ENCODE assay signal across 8 cellular contexts in genomic region chr3:100002599-100003350, GRCh38.
DNase-seq lines count a peak whose midpoint lies in the region; ATAC-seq and TF ChIP-seq lines count a peak whose summit lies in the region.

No MANE protein-coding gene starts in this region.

- no peak overlapping the region for H3K27ac ChIP-seq in liver (ENCODE audit: low read depth in 1 of 2, low read length in 2 of 2)
- no peak overlapping the region for H3K27ac ChIP-seq in naive thymus-derived CD4-positive, alpha-beta T cell (ENCODE audit: low read depth, low read length)

- peaks cover 0 to 6% (median 0%) of the 10 kb centered on the region in 11 donors for H3K9me3 Mint-ChIP-seq in naive thymus-derived CD4-positive, alpha-beta T cell

- intact Hi-C loops in naive thymus-derived CD4-positive, alpha-beta T cell (cut with micrococcal nuclease), result no loop called here

- H3K4me1 Mint-ChIP-seq in naive thymus-derived CD4-positive, alpha-beta T cell, result peaks cover 0 to 17% (median 4%) of the 10 kb centered on the region in 7 donors

- H3K4me3 Mint-ChIP-seq in naive thymus-derived CD4-positive, alpha-beta T cell, result no peak overlapping the region

- CTCF ChIA-PET in naive thymus-derived CD4-positive, alpha-beta T cell (lab: Charles Lee), result no interaction called here

- no peaks in the 10 kb centered on the region for H3K27me3 ChIP-seq in liver (ENCODE audit: control insufficient read depth in 4 of 4, insufficient read depth in 4 of 4, low read length in 3 of 4)
- no peaks in the 10 kb centered on the region for H3K27me3 ChIP-seq in naive thymus-derived CD4-positive, alpha-beta T cell (ENCODE audit: control insufficient read depth in 2 of 2, insufficient read depth in 2 of 2, low read length in 2 of 2)

- DNase-seq in AG08395 (ENCODE audit: low spot score) (peak; percentile 70), HS-27A (ENCODE audit: low read depth) (peak; percentile 50), astrocyte of the spinal cord (ENCODE audit: low read depth, low spot score) (peak; percentile 91), anterior cingulate cortex (lab: John Stamatoyannopoulos, UW) (no peak), NCI-H187 treated with DMSO at 0.1 percent for 48 hours (lab: John Stamatoyannopoulos, UW) (no peak)
- DNase-seq in naive thymus-derived CD4-positive, alpha-beta T cell, result no peak

- POLR2A ChIA-PET in naive thymus-derived CD4-positive, alpha-beta T cell (lab: Charles Lee), result no interaction called here

- no peak for TF ChIP-seq CTCF in astrocyte of the spinal cord (IDR thresholded peaks at IDR 0.05; ENCODE audit: low read depth, low read length)
- no peak for TF ChIP-seq CTCF in liver (IDR thresholded peaks at IDR 0.05; ENCODE audit: low read depth, low read length, missing input control)

- H3K9ac ChIP-seq in liver (ENCODE audit: low read depth in 1 of 2, low read length in 2 of 2), result no peak overlapping the region

- H3K36me3 ChIP-seq in liver (ENCODE audit: control insufficient read depth in 4 of 4, insufficient read depth in 3 of 4, low read depth in 1 of 4, low read length in 3 of 4), result no peaks in the 10 kb centered on the region
- H3K36me3 ChIP-seq in naive thymus-derived CD4-positive, alpha-beta T cell (ENCODE audit: control insufficient read depth in 2 of 3, insufficient read depth in 3 of 3, low read length in 3 of 3), result no peaks in the 10 kb centered on the region

- WGBS in liver, result 68% methylated on average over 4 of the region's 4 CpGs

- H3K4me1 ChIP-seq in liver (ENCODE audit: control insufficient read depth in 4 of 4, insufficient read depth in 4 of 4, low read length in 3 of 4), result no peaks in the 10 kb centered on the region
- no peaks in the 10 kb centered on the region for H3K4me1 ChIP-seq in naive thymus-derived CD4-positive, alpha-beta T cell (ENCODE audit: control insufficient read depth in 2 of 2, insufficient read depth in 2 of 2, low read length in 2 of 2)

- H3K4me3 ChIP-seq in astrocyte of the spinal cord (ENCODE audit: low read depth, low read length) (no peak overlapping the region), liver (ENCODE audit: low read depth in 1 of 3, low read length in 3 of 3) (no peak overlapping the region)
- no peak overlapping the region for H3K4me3 ChIP-seq in naive thymus-derived CD4-positive, alpha-beta T cell (ENCODE audit: low read length)

- no peak for ATAC-seq in GM18861 (IDR thresholded peaks at IDR 0.05; ENCODE audit: unreplicated experiment)
- no peak for ATAC-seq in naive thymus-derived CD4-positive, alpha-beta T cell

- no peaks in the 10 kb centered on the region for H3K27me3 Mint-ChIP-seq in naive thymus-derived CD4-positive, alpha-beta T cell

- no peaks in the 10 kb centered on the region for H3K9me3 ChIP-seq in liver (ENCODE audit: control insufficient read depth in 4 of 4, low read length in 3 of 4)
- no peaks in the 10 kb centered on the region for H3K9me3 ChIP-seq in naive thymus-derived CD4-positive, alpha-beta T cell (ENCODE audit: control insufficient read depth in 2 of 3, low read length in 3 of 3)

- no peak for TF ChIP-seq RAD21 in liver (IDR thresholded peaks at IDR 0.05)

- peak overlapping the region in 1 of 9 donors; percentile 24 for H3K27ac Mint-ChIP-seq in naive thymus-derived CD4-positive, alpha-beta T cell

- in situ Hi-C loops in astrocyte of the spinal cord (cut with HindIII; ENCODE audit: low sequenced_read_pairs), result no loop called here

- peaks cover 0 to 22% (median 4%) of the 10 kb centered on the region in 5 donors for H3K36me3 Mint-ChIP-seq in naive thymus-derived CD4-positive, alpha-beta T cell

TF ChIP-seq in liver, 16 proteins besides CTCF, POLR2A, EP300 and RAD21:
- TF ChIP-seq MAX (IDR thresholded peaks at IDR 0.05) (no peak), REST (IDR thresholded peaks at IDR 0.05) (no peak), FOXA2 (IDR thresholded peaks at IDR 0.05) (no peak), HNF4A (conservative IDR thresholded peaks at IDR 0.05) (no peak), SP1 (IDR thresholded peaks at IDR 0.05) (no peak), YY1 (IDR thresholded peaks at IDR 0.05) (no peak), GABPA (IDR thresholded peaks at IDR 0.05 in 1 of 2, conservative IDR thresholded peaks at IDR 0.05 in 1 of 2) (no peak), FOXA1 (IDR thresholded peaks at IDR 0.05) (no peak), JUND (IDR thresholded peaks at IDR 0.05) (peak in 1 of 2 donors; percentile 48), ZBTB33 (IDR thresholded peaks at IDR 0.05) (no peak), ATF3 (IDR thresholded peaks at IDR 0.05) (peak; percentile 28), EGR1 (IDR thresholded peaks at IDR 0.05; ENCODE audit: low read depth in 2 of 2) (no peak), RXRA (IDR thresholded peaks at IDR 0.05) (no peak), TAF1 (conservative IDR thresholded peaks at IDR 0.05) (no peak)

Comparison
In these comparisons a context has a peak if more than half of its experiments do, and no peak if none do; other contexts are left out.
1. DNase-seq: peak in AG08395 (single experiment), HS-27A (single experiment) and astrocyte of the spinal cord (single experiment); none in anterior cingulate cortex (0 of 58), NCI-H187 treated with DMSO at 0.1 percent for 48 hours (single experiment) and naive thymus-derived CD4-positive, alpha-beta T cell (0 of 9).